In genomic region chr12:86484473-86484872, GRCh38 we compare ENCODE assay signal across 1 cellular context.
TF ChIP-seq lines count a peak whose summit lies in the region.

No MANE protein-coding gene starts in this region.

TF ChIP-seq in GM23338, 12 proteins besides CTCF, POLR2A, EP300 and RAD21 (continued from another document):
- TF ChIP-seq, protein P1, sequence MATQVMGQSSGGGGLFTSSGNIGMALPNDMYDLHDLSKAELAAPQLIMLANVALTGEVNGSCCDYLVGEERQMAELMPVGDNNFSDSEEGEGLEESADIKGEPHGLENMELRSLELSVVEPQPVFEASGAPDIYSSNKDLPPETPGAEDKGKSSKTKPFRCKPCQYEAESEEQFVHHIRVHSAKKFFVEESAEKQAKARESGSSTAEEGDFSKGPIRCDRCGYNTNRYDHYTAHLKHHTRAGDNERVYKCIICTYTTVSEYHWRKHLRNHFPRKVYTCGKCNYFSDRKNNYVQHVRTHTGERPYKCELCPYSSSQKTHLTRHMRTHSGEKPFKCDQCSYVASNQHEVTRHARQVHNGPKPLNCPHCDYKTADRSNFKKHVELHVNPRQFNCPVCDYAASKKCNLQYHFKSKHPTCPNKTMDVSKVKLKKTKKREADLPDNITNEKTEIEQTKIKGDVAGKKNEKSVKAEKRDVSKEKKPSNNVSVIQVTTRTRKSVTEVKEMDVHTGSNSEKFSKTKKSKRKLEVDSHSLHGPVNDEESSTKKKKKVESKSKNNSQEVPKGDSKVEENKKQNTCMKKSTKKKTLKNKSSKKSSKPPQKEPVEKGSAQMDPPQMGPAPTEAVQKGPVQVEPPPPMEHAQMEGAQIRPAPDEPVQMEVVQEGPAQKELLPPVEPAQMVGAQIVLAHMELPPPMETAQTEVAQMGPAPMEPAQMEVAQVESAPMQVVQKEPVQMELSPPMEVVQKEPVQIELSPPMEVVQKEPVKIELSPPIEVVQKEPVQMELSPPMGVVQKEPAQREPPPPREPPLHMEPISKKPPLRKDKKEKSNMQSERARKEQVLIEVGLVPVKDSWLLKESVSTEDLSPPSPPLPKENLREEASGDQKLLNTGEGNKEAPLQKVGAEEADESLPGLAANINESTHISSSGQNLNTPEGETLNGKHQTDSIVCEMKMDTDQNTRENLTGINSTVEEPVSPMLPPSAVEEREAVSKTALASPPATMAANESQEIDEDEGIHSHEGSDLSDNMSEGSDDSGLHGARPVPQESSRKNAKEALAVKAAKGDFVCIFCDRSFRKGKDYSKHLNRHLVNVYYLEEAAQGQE (IDR thresholded peaks at IDR 0.05; ENCODE audit: unreplicated experiment), result no peak
- TF ChIP-seq ZNF114 (CRISPR knock-in tag; IDR thresholded peaks at IDR 0.05) (no peak), CREB1 (CRISPR knock-in tag; IDR thresholded peaks at IDR 0.05; ENCODE audit: low read depth) (no peak), ETS1 (IDR thresholded peaks at IDR 0.05) (no peak), EZH2 (IDR thresholded peaks at IDR 0.05; ENCODE audit: low read depth, unreplicated experiment) (no peak), NANOG (IDR thresholded peaks at IDR 0.05; ENCODE audit: borderline replicate concordance) (no peak), STAT1 (IDR thresholded peaks at IDR 0.05; ENCODE audit: unreplicated experiment) (no peak), ZNF462 (CRISPR knock-in tag; IDR thresholded peaks at IDR 0.05) (no peak)
